17 cellular contexts compared by ENCODE assay signal in the genomic region with DNA sequence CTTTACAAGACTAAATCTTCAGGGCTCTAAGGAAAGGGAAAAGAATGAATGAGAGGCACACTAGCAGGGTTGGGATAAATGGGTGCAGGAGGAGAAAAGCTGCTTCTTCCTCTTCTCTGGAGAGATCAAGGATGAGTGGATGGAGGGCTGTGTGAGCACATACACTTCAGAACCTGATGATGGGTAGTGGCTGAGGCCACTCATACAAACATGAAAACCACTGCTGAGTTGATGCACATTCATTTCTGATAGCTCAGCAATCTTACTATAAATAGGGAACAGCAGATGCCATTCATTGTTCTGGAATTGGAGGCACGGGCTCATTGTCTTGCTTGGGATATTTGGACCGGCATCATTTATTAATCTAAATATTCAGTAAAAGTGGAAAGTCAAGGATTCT.
"Had no signal": no experiment of that assay in that cellular context is flagged by ENCODE, and none has a peak within 500 bp of the region (broad histone marks: within the 10 kb centered on the region; RNA-seq: fewer than 3 reads in every experiment).

No MANE protein-coding gene starts in this region.

- H3K9me3 ChIP-seq: gastrocnemius medialis, prostate gland, right lobe of liver, spleen, suprapubic skin, upper lobe of left lung had no signal

- H3K27me3 Mint-ChIP-seq: stimulated activated naive CD8-positive, alpha-beta T cell treated with anti-CD3 and anti-CD28 coated beads, Interleukin-15, Interleukin-2, amounts not matched to agents 100 ng/mL and 50 ng/mL, for 24 hours had no signal

- DNase-seq: activated CD4-positive, alpha-beta T cell treated with anti-CD3 and anti-CD28 coated beads for 1 hour; activated CD4-positive, alpha-beta T cell treated with anti-CD3 and anti-CD28 coated beads, Interleukin-2, amount 50 U/mL, for 48 hours; activated naive CD4-positive, alpha-beta T cell treated with Interleukin-2 at 50 U/mL for 16 hours; activated naive CD8-positive, alpha-beta T cell treated with anti-CD3 and anti-CD28 coated beads, Interleukin-2, amount 50 U/mL, for 24 hours; aorta; gastrocnemius medialis; mesenchymal stem cell; right lobe of liver; spleen; T-cell; T-helper 9 cell; upper lobe of left lung had no signal

- H3K4me1 Mint-ChIP-seq: activated naive CD8-positive, alpha-beta T cell treated with anti-CD3 and anti-CD28 coated beads, Interleukin-2, amount 50 U/mL, for 24 hours; activated T-helper 17 cell treated with anti-CD3 and anti-CD28 coated beads, Interleukin-2, amount 50 U/mL, for 72 hours had no signal

- H3K4me1 ChIP-seq: gastrocnemius medialis, right lobe of liver, suprapubic skin, upper lobe of left lung had no signal

- H3K4me3 Mint-ChIP-seq: activated naive CD8-positive, alpha-beta T cell treated with anti-CD3 and anti-CD28 coated beads, Interleukin-2, amount 50 U/mL, for 24 hours; activated T-helper 17 cell treated with anti-CD3 and anti-CD28 coated beads, Interleukin-2, amount 50 U/mL, for 72 hours; nephron; stimulated activated naive CD8-positive, alpha-beta T cell treated with anti-CD3 and anti-CD28 coated beads, Interleukin-15, Interleukin-2, amounts not matched to agents 100 ng/mL and 50 ng/mL, for 24 hours; T-cell had no signal

- H3K4me3 ChIP-seq: gastrocnemius medialis, prostate gland, right lobe of liver, spleen, suprapubic skin, upper lobe of left lung had no signal

- H3K36me3 Mint-ChIP-seq: T-cell had no signal

- H3K36me3 ChIP-seq: gastrocnemius medialis, prostate gland, right lobe of liver, spleen, suprapubic skin, upper lobe of left lung had no signal

- ATAC-seq: activated naive CD8-positive, alpha-beta T cell treated with anti-CD3 and anti-CD28 coated beads, Interleukin-2, amount 50 U/mL, for 24 hours; activated T-helper 17 cell treated with anti-CD3 and anti-CD28 coated beads, Interleukin-2, amount 50 U/mL, for 72 hours; gastrocnemius medialis; right lobe of liver; T-cell had no signal

- H3K9me3 Mint-ChIP-seq: activated naive CD8-positive, alpha-beta T cell treated with anti-CD3 and anti-CD28 coated beads, Interleukin-2, amount 50 U/mL, for 24 hours; activated T-helper 17 cell treated with anti-CD3 and anti-CD28 coated beads, Interleukin-2, amount 50 U/mL, for 72 hours; nephron; T-cell had no signal

- H3K27ac Mint-ChIP-seq: activated naive CD8-positive, alpha-beta T cell treated with anti-CD3 and anti-CD28 coated beads, Interleukin-2, amount 50 U/mL, for 24 hours; activated T-helper 17 cell treated with anti-CD3 and anti-CD28 coated beads, Interleukin-2, amount 50 U/mL, for 72 hours; nephron; stimulated activated naive CD8-positive, alpha-beta T cell treated with anti-CD3 and anti-CD28 coated beads, Interleukin-15, Interleukin-2, amounts not matched to agents 100 ng/mL and 50 ng/mL, for 24 hours; T-cell had no signal

- H3K27ac ChIP-seq: gastrocnemius medialis, prostate gland, right lobe of liver, spleen, suprapubic skin, upper lobe of left lung had no signal

- H3K27me3 ChIP-seq: right lobe of liver, spleen, suprapubic skin, upper lobe of left lung had no signal
